24 cellular contexts compared by ENCODE assay signal in the genomic region with DNA sequence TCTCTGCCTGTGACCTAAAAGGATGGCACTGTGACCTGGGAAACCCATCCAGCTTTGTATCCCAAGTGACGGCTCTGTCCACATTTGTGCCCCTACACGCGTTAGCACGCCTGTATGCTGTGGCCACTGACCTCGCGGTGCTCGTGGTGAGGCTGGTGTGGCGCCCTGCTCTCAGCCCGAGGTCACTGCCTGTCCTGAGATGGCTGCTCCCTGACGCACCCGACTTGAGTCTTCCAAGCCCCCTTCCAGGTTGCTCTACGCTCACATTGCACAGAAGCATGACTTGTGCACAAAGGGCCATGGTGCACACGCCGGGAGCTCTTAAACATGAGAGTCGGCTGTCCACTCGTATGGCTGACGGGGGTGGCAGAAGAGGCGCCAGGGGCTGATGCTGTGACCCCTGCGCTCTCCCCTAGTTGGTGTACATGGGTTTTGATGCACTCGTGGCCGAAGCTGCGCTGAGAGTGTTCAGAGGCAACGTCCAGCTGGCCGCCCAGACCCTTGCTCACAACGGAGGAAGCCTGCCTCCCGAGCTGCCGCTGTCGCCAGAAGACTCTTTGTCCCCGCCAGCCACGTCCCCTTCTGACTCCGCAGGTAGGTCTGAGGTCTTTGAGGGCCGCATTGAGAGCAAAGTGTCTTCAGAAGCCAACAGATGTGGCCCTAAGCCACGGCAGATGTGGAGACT. TPM values are rescaled to one million over a fixed set of nuclear protein-coding genes. Genes with fewer than 3 reads are reported as not detected.
"Had no signal": no experiment of that assay in that cellular context is flagged by ENCODE, and none has a peak within 500 bp of the region (broad histone marks: within the 10 kb centered on the region; RNA-seq: fewer than 3 reads in every experiment).

No MANE protein-coding gene starts in this region.

- DNase-seq: activated CD4-positive, alpha-beta T cell treated with anti-CD3 and anti-CD28 coated beads for 1 hour; activated CD4-positive, alpha-beta T cell treated with anti-CD3 and anti-CD28 coated beads, Interleukin-2, amount 50 U/mL, for 1 hour; activated naive CD4-positive, alpha-beta T cell treated with anti-CD3 and anti-CD28 coated beads for 36 hours; activated naive CD8-positive, alpha-beta T cell treated with anti-CD3 and anti-CD28 coated beads, Interleukin-2, amount 10 ng/mL, durations not matched to agents 7 days and 5 days; activated T-cell treated with anti-CD3 and anti-CD28 coated beads, Interleukin-2, amount 50 U/mL, for 24 hours; amniotic stem cell; cerebellar nuclear complex; effector CD8-positive, alpha-beta T cell; foreskin keratinocyte; left colon; mesendoderm; mucosa of descending colon; retina; stimulated activated CD4-positive, alpha-beta T cell treated with anti-CD3 and anti-CD28 coated beads, Interleukin-4, amount 100 ng/mL, for 24 hours; stimulated activated naive CD8-positive, alpha-beta T cell treated with anti-CD3 and anti-CD28 coated beads, Interleukin-15, Interleukin-2, amounts not matched to agents 100 U/mL and 50 U/mL, for 24 hours; SW 1271; thyroid gland had no signal

- H3K36me3 ChIP-seq: breast epithelium had no signal

- H3K4me3 ChIP-seq: breast epithelium, mucosa of descending colon, thyroid gland had no signal

- FAIRE-seq: keratinocyte, TTC549 had no signal

- H3K27me3 ChIP-seq: breast epithelium, thyroid gland had no signal

- H3K27ac ChIP-seq: breast epithelium, foreskin keratinocyte, thyroid gland had no signal

- H3K4me3 Mint-ChIP-seq: activated naive CD4-positive, alpha-beta T cell treated with anti-CD3 and anti-CD28 coated beads for 36 hours; activated naive CD8-positive, alpha-beta T cell treated with anti-CD3 and anti-CD28 coated beads, Interleukin-2, amount 10 ng/mL, durations not matched to agents 7 days and 5 days; activated T-cell treated with anti-CD3 and anti-CD28 coated beads, Interleukin-2, amount 50 U/mL, for 24 hours; dendritic cell treated with granulocyte-macrophage colony-stimulating factor and Interleukin-4, amounts not matched to agents 40 ng/mL and 50 ng/mL, for 4 days; neural crest cell had no signal

- ATAC-seq: foreskin keratinocyte; left colon; mucosa of descending colon; stimulated activated naive CD8-positive, alpha-beta T cell treated with anti-CD3 and anti-CD28 coated beads, Interleukin-15, Interleukin-2, amounts not matched to agents 100 U/mL and 50 U/mL, for 24 hours had no signal

- H3K9me3 Mint-ChIP-seq: activated naive CD4-positive, alpha-beta T cell treated with anti-CD3 and anti-CD28 coated beads for 36 hours; activated naive CD8-positive, alpha-beta T cell treated with anti-CD3 and anti-CD28 coated beads, Interleukin-2, amount 10 ng/mL, durations not matched to agents 7 days and 5 days; activated T-cell treated with anti-CD3 and anti-CD28 coated beads, Interleukin-2, amount 50 U/mL, for 24 hours; activated T-helper 2 cell treated with anti-CD3 and anti-CD28 coated beads, Interferon-gamma antibody, Interleukin-2, Interleukin-4, amounts not matched to agents 10 μg/mL and 5 μg/mL and 100 μg/mL, durations not matched to agents 14 hours and 24 hours and 36 hours; dendritic cell treated with granulocyte-macrophage colony-stimulating factor and Interleukin-4, amounts not matched to agents 40 ng/mL and 50 ng/mL, for 4 days; neural crest cell had no signal

- H3K27ac Mint-ChIP-seq: activated naive CD4-positive, alpha-beta T cell treated with anti-CD3 and anti-CD28 coated beads for 36 hours; activated naive CD8-positive, alpha-beta T cell treated with anti-CD3 and anti-CD28 coated beads, Interleukin-2, amount 10 ng/mL, durations not matched to agents 7 days and 5 days; activated T-helper 2 cell treated with anti-CD3 and anti-CD28 coated beads, Interferon-gamma antibody, Interleukin-2, Interleukin-4, amounts not matched to agents 10 μg/mL and 5 μg/mL and 100 μg/mL, durations not matched to agents 14 hours and 24 hours and 36 hours; dendritic cell treated with granulocyte-macrophage colony-stimulating factor and Interleukin-4, amounts not matched to agents 40 ng/mL and 50 ng/mL, for 4 days had no signal

- H3K4me1 ChIP-seq: breast epithelium, foreskin keratinocyte had no signal

- H3K9me3 ChIP-seq: breast epithelium, mucosa of descending colon, thyroid gland had no signal

RNA-seq across cellular contexts. Expression of a gene that starts 33.5 kb away (rescaled TPM):
- total RNA-seq: activated naive CD4-positive, alpha-beta T cell treated with anti-CD3 and anti-CD28 coated beads for 36 hours; activated T-helper 2 cell treated with anti-CD3 and anti-CD28 coated beads, Interferon-gamma antibody, Interleukin-2, Interleukin-4, amounts not matched to agents 10 μg/mL and 5 μg/mL and 100 μg/mL, durations not matched to agents 14 hours and 24 hours and 36 hours; foreskin keratinocyte; T-helper 2 cell treated with Interferon-gamma antibody and Interleukin-4, amounts not matched to agents 100 ng/mL and 5 ng/mL, for 36 hours had no signal
- polyA plus RNA-seq: foreskin keratinocyte, keratinocyte had no signal
